ENCODE assay signal across 8 cellular contexts in the genomic region with DNA sequence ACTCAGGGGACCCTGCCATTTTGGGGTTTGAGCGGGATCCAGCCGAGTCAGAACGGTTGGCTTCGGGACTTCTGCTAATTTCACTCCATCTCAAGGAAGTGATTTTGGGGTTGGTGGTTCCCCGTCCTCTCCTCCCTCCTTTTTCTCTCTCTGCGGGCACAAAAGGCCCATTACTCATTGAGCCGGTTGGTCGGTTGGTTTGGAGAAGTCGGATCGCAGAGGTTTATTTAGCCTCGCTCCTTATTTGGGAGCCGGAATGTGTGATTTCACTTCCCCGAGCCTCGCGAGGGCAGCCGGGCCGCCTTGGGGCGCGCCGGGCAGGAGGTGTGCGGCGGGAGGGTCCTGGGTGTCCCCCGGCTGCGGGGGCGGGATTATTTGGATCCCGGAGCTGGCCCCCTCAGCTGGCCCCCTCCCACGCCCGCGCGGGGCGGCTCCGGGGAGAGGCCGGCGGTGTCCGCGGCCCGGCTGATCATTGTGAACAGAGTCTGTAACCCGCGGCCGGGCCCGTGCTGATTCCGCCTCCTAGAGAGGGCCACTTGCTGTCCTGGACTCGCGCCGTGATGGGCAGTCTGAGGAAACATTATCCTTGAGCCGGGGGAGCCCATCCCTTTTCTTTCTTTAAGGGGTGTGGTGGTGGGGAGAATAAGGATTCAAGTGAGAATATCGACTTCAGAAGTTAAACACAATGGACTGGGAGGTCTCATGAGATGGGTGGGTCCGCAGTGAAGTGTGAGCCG. TPM values are rescaled to one million over a fixed set of nuclear protein-coding genes. Genes with fewer than 3 reads are reported as not detected.
DNase-seq lines count a peak whose midpoint lies in the region; ATAC-seq and TF ChIP-seq lines count a peak whose summit lies in the region.

No MANE protein-coding gene starts in this region.

- H3K27me3 Mint-ChIP-seq in central memory CD8-positive, alpha-beta T cell = no peaks in the 10 kb centered on the region

- peaks cover 39% of the 10 kb centered on the region for H3K27me3 ChIP-seq in HUES48 (ENCODE audit: control insufficient read depth, insufficient read depth, low read length)
- H3K27me3 ChIP-seq in kidney epithelial cell (ENCODE audit: control insufficient read depth, insufficient read depth, low read length) = peaks cover 8% of the 10 kb centered on the region

- H3K27ac Mint-ChIP-seq in central memory CD8-positive, alpha-beta T cell (ENCODE audit: low read depth) = peak overlapping the region; percentile 91

- peaks cover 47% of the 10 kb centered on the region for H3K4me1 ChIP-seq in HUES48 (ENCODE audit: control insufficient read depth, insufficient read depth, low read length)

- no peaks in the 10 kb centered on the region for H3K36me3 ChIP-seq in HUES48 (ENCODE audit: control insufficient read depth, insufficient read depth, low read length)
- H3K36me3 ChIP-seq in kidney epithelial cell (ENCODE audit: control insufficient read depth, insufficient read depth, low read length) = no peaks in the 10 kb centered on the region

- peak overlapping the region; percentile 80 for H3K27ac ChIP-seq in HUES48 (ENCODE audit: low read depth, low read length)

- H3K4me3 Mint-ChIP-seq in central memory CD8-positive, alpha-beta T cell = peak overlapping the region; percentile 98

- CTCF ChIA-PET in AG04449 (lab: Yijun Ruan, JAX) = interaction anchor here (0.7 to 5.2 kb wide), 4 partner anchors 11 to 83 kb away, joined by 3 to 35 read pairs (median 17); no protein-coding TSS in a partner anchor

- H3K4me1 Mint-ChIP-seq in central memory CD8-positive, alpha-beta T cell = peaks cover 59% of the 10 kb centered on the region

- POLR2A ChIA-PET in AG04449 (lab: Yijun Ruan, JAX) = no interaction called here

- H3K4me3 ChIP-seq in AG04449 (ENCODE audit: low read depth, low read length) (peak overlapping the region; percentile 81), HUES48 (ENCODE audit: low read depth, low read length) (peak overlapping the region; percentile 83), kidney epithelial cell (ENCODE audit: low read depth, low read length) (peak overlapping the region; percentile 91)

- no peak for DNase-seq in AG04449 (ENCODE audit: low read depth, low spot score)
- peak; percentile 64 for DNase-seq in T-helper 22 cell (ENCODE audit: low read depth)
- peak in 1 of 2 donors; percentile 28 for DNase-seq in central memory CD8-positive, alpha-beta T cell (ENCODE audit: low spot score in 2 of 2)
- peak; percentile 56 for DNase-seq in kidney epithelial cell (ENCODE audit: low read depth)
- peak; percentile 44 for DNase-seq in stimulated activated CD4-positive, alpha-beta T cell treated with anti-CD3 and anti-CD28 coated beads, Interleukin-4, amount 100 ng/mL, for 24 hours

- no peaks in the 10 kb centered on the region for H3K9me3 Mint-ChIP-seq in central memory CD8-positive, alpha-beta T cell

- no peaks in the 10 kb centered on the region for H3K9me3 ChIP-seq in HUES48 (ENCODE audit: control insufficient read depth, insufficient read depth, low read length)

- ATAC-seq in GM18511 (IDR thresholded peaks at IDR 0.05; ENCODE audit: unreplicated experiment) = peak; percentile 35
- peak; percentile 11 for ATAC-seq in central memory CD8-positive, alpha-beta T cell (replicated peaks; ENCODE audit: extremely low read depth, poor library complexity, severe bottlenecking)
- no peak for ATAC-seq in HG02870 (IDR thresholded peaks at IDR 0.05; ENCODE audit: unreplicated experiment)

- peak overlapping the region; percentile 68 for H3K9ac ChIP-seq in HUES48 (ENCODE audit: low read depth, low read length)

- TF ChIP-seq CTCF in AG04449 (IDR thresholded peaks at IDR 0.05; ENCODE audit: insufficient read depth, low read length, missing control alignments) (no peak), kidney epithelial cell (IDR thresholded peaks at IDR 0.05; ENCODE audit: insufficient read depth, low read length, poor library complexity, severe bottlenecking) (no peak)

- peaks cover 25% of the 10 kb centered on the region for H3K36me3 Mint-ChIP-seq in central memory CD8-positive, alpha-beta T cell (ENCODE audit: insufficient read depth)

RNA-seq across cellular contexts. Expression of gene MAPKAPK2, which starts 1.2 kb away (rescaled TPM):
- 64.0 and 76.3 TPM in 2 replicates for total RNA-seq in kidney epithelial cell

RNA-seq across cellular contexts. Expression of gene DYRK3, which starts 50.6 kb away (rescaled TPM):
- total RNA-seq in kidney epithelial cell = 14.8 and 17.9 TPM in 2 replicates
